12 cellular contexts compared by ENCODE assay signal in the genomic region with DNA sequence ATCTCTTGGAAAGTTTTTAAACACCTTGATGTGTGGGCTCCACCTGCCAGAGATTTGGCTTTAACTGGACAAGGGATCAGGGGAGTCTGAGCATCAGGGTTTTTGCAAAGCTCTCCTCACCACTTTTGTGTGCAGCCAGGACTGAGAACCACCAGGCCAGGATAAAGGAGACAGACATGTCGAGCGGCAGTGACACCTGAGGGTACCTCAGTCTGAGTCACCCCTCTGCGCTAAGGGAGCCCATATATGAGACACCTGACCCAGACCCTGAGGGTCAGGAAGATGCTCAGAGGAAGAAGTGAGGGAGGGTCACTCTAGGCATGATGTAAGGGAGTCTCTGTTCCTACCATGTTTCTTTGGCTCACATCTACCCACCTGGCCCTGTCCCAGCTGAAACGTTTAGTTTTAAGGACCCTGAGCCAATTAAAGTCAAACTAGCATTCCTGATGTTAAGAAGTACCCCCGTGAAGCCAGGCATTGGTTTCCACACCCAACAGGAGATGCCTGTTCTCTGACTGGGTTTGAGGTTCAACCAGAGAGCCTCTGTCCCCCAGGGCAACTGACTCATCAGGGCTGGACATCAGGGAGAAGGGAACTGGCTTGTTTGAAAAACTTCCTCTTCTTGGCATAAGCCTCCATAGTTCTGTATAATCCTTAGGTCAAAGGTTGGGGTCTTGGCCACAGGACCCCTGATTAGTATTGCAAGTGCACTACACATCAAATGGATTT.
A peak's percentile ranks its signal among the peaks of the same experiment; 100 is the strongest.
DNase-seq lines count a peak whose midpoint lies in the region; ATAC-seq and TF ChIP-seq lines count a peak whose summit lies in the region.
"Had no signal": no experiment of that assay in that cellular context is flagged by ENCODE, and none has a peak within 500 bp of the region (broad histone marks: within the 10 kb centered on the region; RNA-seq: fewer than 3 reads in every experiment).

No MANE protein-coding gene starts in this region.

- no peak overlapping the region for H3K4me3 ChIP-seq in fibroblast of mammary gland (ENCODE audit: control insufficient read depth, low read depth, low read length)
- H3K4me3 ChIP-seq in skeletal muscle satellite cell (ENCODE audit: low read length), result no peak overlapping the region
- no peak overlapping the region for H3K4me3 ChIP-seq in left ventricle myocardium inferior

- peak overlapping the region; percentile 44 for H3K4me2 ChIP-seq in skeletal muscle satellite cell (ENCODE audit: low read length)

- no peaks in the 10 kb centered on the region for H3K9me3 ChIP-seq in skeletal muscle satellite cell (replicated peaks; ENCODE audit: low read length)
- no peaks in the 10 kb centered on the region for H3K9me3 ChIP-seq in left ventricle myocardium inferior (replicated peaks)

- H3K4me1 ChIP-seq in skeletal muscle satellite cell (ENCODE audit: control insufficient read depth, insufficient read depth, low read length), result peaks cover 20% of the 10 kb centered on the region
- peaks cover 11% of the 10 kb centered on the region for H3K4me1 ChIP-seq in left ventricle myocardium inferior

- no peaks in the 10 kb centered on the region for H3K27me3 ChIP-seq in skeletal muscle satellite cell (ENCODE audit: control insufficient read depth, insufficient read depth, low read length)
- H3K27me3 ChIP-seq in left ventricle myocardium inferior (ENCODE audit: low read depth), result no peaks in the 10 kb centered on the region

- no peak overlapping the region for H3K27ac ChIP-seq in left ventricle myocardium inferior (replicated peaks)
- H3K27ac ChIP-seq: VCaP had no signal

- peak; percentile 13 for DNase-seq in GOT3 (lab: John Stamatoyannopoulos, UW)
- peak; percentile 36 for DNase-seq in SW480 (ENCODE audit: low spot score)
- peak; percentile 93 for DNase-seq in fibroblast of mammary gland (ENCODE audit: low read depth)
- DNase-seq in occipital lobe (lab: John Stamatoyannopoulos, UW), result no peak
- DNase-seq in left ventricle myocardium inferior, result no peak
- DNase-seq: DMS153, right cardiac atrium, substantia nigra had no signal

- H3K9ac ChIP-seq in skeletal muscle satellite cell (ENCODE audit: low read depth, low read length), result no peak overlapping the region

- ATAC-seq in HG02798 (IDR thresholded peaks at IDR 0.05; ENCODE audit: poor library complexity, unreplicated experiment) (no peak), GM18870 (IDR thresholded peaks at IDR 0.05; ENCODE audit: unreplicated experiment) (no peak)

- intact Hi-C loops in left ventricle myocardium inferior (cut with micrococcal nuclease), result no loop called here

- H3K36me3 ChIP-seq in skeletal muscle satellite cell (ENCODE audit: insufficient read depth, low read length) (no peaks in the 10 kb centered on the region), left ventricle myocardium inferior (no peaks in the 10 kb centered on the region)

- TF ChIP-seq CTCF in fibroblast of mammary gland (conservative IDR thresholded peaks at IDR 0.05; ENCODE audit: control insufficient read depth, insufficient read depth, low read depth, low read length), result no peak
- no peak for TF ChIP-seq CTCF in left ventricle myocardium inferior (IDR thresholded peaks at IDR 0.05; ENCODE audit: borderline replicate concordance)

Comparison
In these comparisons a context has a peak if more than half of its experiments do, and no peak if none do; other contexts are left out.
1. DNase-seq: peak in GOT3 (single experiment), SW480 (single experiment) and fibroblast of mammary gland (single experiment); none in occipital lobe (single experiment) and left ventricle myocardium inferior (single experiment).